1 cellular context compared by ENCODE assay signal in genomic region chr5:172925336-172925948, GRCh38.
TF ChIP-seq lines count a peak whose summit lies in the region.

No MANE protein-coding gene starts in this region.

TF ChIP-seq in K562, 482 proteins besides CTCF, POLR2A, EP300 and RAD21:
- TF ChIP-seq OTX1 (CRISPR knock-in tag; IDR thresholded peaks at IDR 0.05) (no peak), NFATC3 (IDR thresholded peaks at IDR 0.05) (no peak), U2AF1 (optimal IDR thresholded peaks at IDR 0.05; ENCODE audit: low read depth, low read length) (no peak), ZFP36 (IDR thresholded peaks at IDR 0.05; ENCODE audit: low read depth, low read length, partially characterized antibody) (peak; percentile 88), MBD2 (IDR thresholded peaks at IDR 0.05; ENCODE audit: borderline replicate concordance, low read depth) (no peak), RREB1 (CRISPR knock-in tag; IDR thresholded peaks at IDR 0.05) (no peak), CC2D1A (IDR thresholded peaks at IDR 0.05) (no peak), STAT5A (IDR thresholded peaks at IDR 0.05; ENCODE audit: borderline replicate concordance, low read length) (no peak), HMG20B (CRISPR knock-in tag; IDR thresholded peaks at IDR 0.05) (no peak)
